In the genomic region with DNA sequence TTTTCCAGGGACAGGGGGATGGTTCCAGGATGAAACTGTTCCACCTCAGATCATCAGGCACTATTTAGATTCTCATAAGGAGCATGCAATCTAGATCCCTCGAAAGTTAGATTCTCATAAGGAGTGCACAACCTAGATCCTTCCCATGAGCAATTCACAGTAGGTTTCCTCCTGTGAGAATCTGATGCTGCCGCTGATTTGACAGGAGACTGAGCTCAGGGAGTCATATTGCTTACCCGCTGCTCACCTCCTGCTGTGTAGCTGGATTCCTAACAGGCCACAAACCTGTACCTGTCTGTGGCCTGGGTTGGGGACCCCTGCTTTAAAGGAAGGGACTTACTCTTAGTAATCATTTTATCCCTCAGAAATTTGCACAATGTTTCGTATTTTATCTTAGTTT, we compare ENCODE assay signal across 29 cellular contexts.
"Had no signal": no experiment of that assay in that cellular context is flagged by ENCODE, and none has a peak within 500 bp of the region (broad histone marks: within the 10 kb centered on the region; RNA-seq: fewer than 3 reads in every experiment).

No MANE protein-coding gene starts in this region.

- H3K4me3 Mint-ChIP-seq: activated B cell treated with CpG ODN at 0.5 μM for 24 hours; activated CD4-positive, alpha-beta T cell treated with anti-CD3 and anti-CD28 coated beads for 36 hours; activated T-cell treated with anti-CD3 and anti-CD28 coated beads, Interleukin-2, amount 50 U/mL, for 4 hours; activated T-helper 17 cell treated with anti-CD3 and anti-CD28 coated beads, Interleukin-2, amount 50 U/mL, for 72 hours; effector memory CD8-positive, alpha-beta T cell; naive thymus-derived CD4-positive, alpha-beta T cell had no signal

- H3K4me1 Mint-ChIP-seq: activated B cell treated with CpG ODN at 0.5 μM for 24 hours; activated CD4-positive, alpha-beta T cell treated with anti-CD3 and anti-CD28 coated beads for 36 hours; activated T-helper 17 cell treated with anti-CD3 and anti-CD28 coated beads, Interleukin-2, amount 50 U/mL, for 72 hours; naive thymus-derived CD4-positive, alpha-beta T cell had no signal

- H3K4me1 ChIP-seq: gastroesophageal sphincter, pancreas, prostate gland, testis, uterus had no signal

- H3K4me3 ChIP-seq: gastroesophageal sphincter, hepatocyte, pancreas, prostate gland, skin epidermis, testis, uterus had no signal

- H3K27me3 Mint-ChIP-seq: activated B cell treated with CpG ODN at 0.5 μM for 24 hours; activated CD4-positive, alpha-beta T cell treated with anti-CD3 and anti-CD28 coated beads for 36 hours; activated T-helper 17 cell treated with anti-CD3 and anti-CD28 coated beads, Interleukin-2, amount 50 U/mL, for 72 hours; effector memory CD8-positive, alpha-beta T cell; naive thymus-derived CD4-positive, alpha-beta T cell had no signal

- ATAC-seq: activated CD4-positive, alpha-beta T cell treated with anti-CD3 and anti-CD28 coated beads for 36 hours; activated T-cell treated with anti-CD3 and anti-CD28 coated beads, Interleukin-2, amount 50 U/mL, for 4 hours; activated T-helper 17 cell treated with anti-CD3 and anti-CD28 coated beads, Interleukin-2, amount 50 U/mL, for 72 hours; effector memory CD8-positive, alpha-beta T cell; gastroesophageal sphincter; naive thymus-derived CD4-positive, alpha-beta T cell; pancreas; sciatic nerve; stimulated activated naive CD8-positive, alpha-beta T cell treated with anti-CD3 and anti-CD28 coated beads, Interleukin-15, Interleukin-2, amounts not matched to agents 100 U/mL and 50 U/mL, for 24 hours had no signal

- H3K36me3 ChIP-seq: prostate gland, uterus had no signal

- H3K4me2 ChIP-seq: hepatocyte had no signal

- H3K27ac Mint-ChIP-seq: activated B cell treated with CpG ODN at 0.5 μM for 24 hours; activated CD4-positive, alpha-beta T cell treated with anti-CD3 and anti-CD28 coated beads for 36 hours; activated T-helper 17 cell treated with anti-CD3 and anti-CD28 coated beads, Interleukin-2, amount 50 U/mL, for 72 hours; effector memory CD8-positive, alpha-beta T cell; naive thymus-derived CD4-positive, alpha-beta T cell had no signal

- H2AFZ ChIP-seq: hepatocyte had no signal

- DNase-seq: activated B cell treated with CpG ODN at 0.5 μM for 24 hours; activated CD4-positive, alpha-beta T cell treated with anti-CD3 and anti-CD28 coated beads for 36 hours; activated CD4-positive, alpha-beta T cell treated with anti-CD3 and anti-CD28 coated beads, Interleukin-2, amount 50 U/mL, for 48 hours; activated CD8-positive, alpha-beta memory T cell treated with anti-CD3 and anti-CD28 coated beads, Interleukin-2, amount 50 U/mL, for 48 hours; activated gamma-delta T cell treated with Interleukin-2 at 50 U/mL for 16 hours; activated naive CD4-positive, alpha-beta T cell treated with anti-CD3 and anti-CD28 coated beads, Interleukin-2, amount 50 U/mL, for 16 hours; activated T-cell treated with anti-CD3 and anti-CD28 coated beads, Interleukin-2, amount 50 U/mL, for 4 hours; amniotic stem cell; brain microvascular endothelial cell; cortex of kidney; effector memory CD8-positive, alpha-beta T cell; kidney; midbrain; naive thymus-derived CD4-positive, alpha-beta T cell; nucleus accumbens; pancreas; retina; stimulated activated CD4-positive, alpha-beta T cell treated with anti-CD3 and anti-CD28 coated beads, Interleukin-12 subunit alpha, Interleukin-12 subunit beta, amount 100 ng/mL, for 4 hours; stimulated activated CD4-positive, alpha-beta T cell treated with anti-CD3 and anti-CD28 coated beads, Interleukin-4, amount 100 ng/mL, for 1 hour; stimulated activated naive CD8-positive, alpha-beta T cell treated with anti-CD3 and anti-CD28 coated beads, Interleukin-15, Interleukin-2, amounts not matched to agents 100 U/mL and 50 U/mL, for 24 hours; testis; trophoblast cell; uterus had no signal

- H3K27me3 ChIP-seq: brain microvascular endothelial cell, gastroesophageal sphincter, hepatocyte, pancreas, testis, uterus had no signal

- H3K9me3 Mint-ChIP-seq: activated B cell treated with CpG ODN at 0.5 μM for 24 hours; activated T-cell treated with anti-CD3 and anti-CD28 coated beads, Interleukin-2, amount 50 U/mL, for 4 hours; activated T-helper 17 cell treated with anti-CD3 and anti-CD28 coated beads, Interleukin-2, amount 50 U/mL, for 72 hours; effector memory CD8-positive, alpha-beta T cell; naive thymus-derived CD4-positive, alpha-beta T cell had no signal

- H3K27ac ChIP-seq: brain microvascular endothelial cell, gastroesophageal sphincter, hepatocyte, pancreas, prostate gland, skin epidermis, testis, uterus had no signal

- H3K9me3 ChIP-seq: gastroesophageal sphincter, pancreas, prostate gland, testis, uterus had no signal
